ENCODE assay signal across 27 cellular contexts in the genomic region with DNA sequence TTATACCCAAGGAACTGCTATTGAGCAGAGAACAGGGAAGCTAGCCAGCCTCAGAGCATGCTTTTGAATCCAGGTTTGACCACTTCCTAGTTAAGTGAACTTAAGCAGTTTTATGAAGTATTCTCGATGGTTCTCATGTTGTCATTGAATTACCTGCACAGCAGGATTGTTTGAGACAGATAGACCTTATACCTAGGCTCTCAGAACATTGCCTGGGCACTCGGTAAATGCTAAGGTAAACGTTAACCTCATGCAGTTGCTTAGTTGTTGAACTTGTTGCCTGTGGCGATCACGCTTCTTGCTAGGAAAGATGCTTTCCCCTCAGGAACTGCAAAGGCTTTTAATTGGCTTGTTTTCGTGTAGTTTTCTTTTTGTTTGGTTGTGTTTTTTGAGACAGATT.
"Had no signal": no experiment of that assay in that cellular context is flagged by ENCODE, and none has a peak within 500 bp of the region (broad histone marks: within the 10 kb centered on the region; RNA-seq: fewer than 3 reads in every experiment).

No MANE protein-coding gene starts in this region.

- ATAC-seq: activated CD8-positive, alpha-beta memory T cell treated with anti-CD3 and anti-CD28 coated beads, Interleukin-2, amount 10 ng/mL, durations not matched to agents 7 days and 5 days; activated CD8-positive, alpha-beta T cell treated with anti-CD3 and anti-CD28 coated beads for 36 hours; effector memory CD8-positive, alpha-beta T cell; gastrocnemius medialis; left cardiac atrium; naive thymus-derived CD4-positive, alpha-beta T cell had no signal

- H3K4me1 Mint-ChIP-seq: activated CD4-positive, alpha-beta T cell treated with anti-CD3 and anti-CD28 coated beads, Interleukin-2, amount 10 ng/mL, durations not matched to agents 7 days and 5 days; activated CD8-positive, alpha-beta memory T cell treated with anti-CD3 and anti-CD28 coated beads, Interleukin-2, amount 10 ng/mL, durations not matched to agents 7 days and 5 days; activated naive CD4-positive, alpha-beta T cell treated with anti-CD3 and anti-CD28 coated beads, Interleukin-2, amount 10 ng/mL, durations not matched to agents 7 days and 5 days; naive thymus-derived CD4-positive, alpha-beta T cell had no signal

- DNase-seq: activated CD4-positive, alpha-beta T cell treated with anti-CD3 and anti-CD28 coated beads, Interleukin-2, amount 10 ng/mL, durations not matched to agents 7 days and 5 days; activated CD4-positive, CD25-positive, alpha-beta regulatory T cell treated with anti-CD3 and anti-CD28 coated beads, Interleukin-2, amount 50 U/mL, for 72 hours; activated CD8-positive, alpha-beta memory T cell treated with anti-CD3 and anti-CD28 coated beads, Interleukin-2, amount 10 ng/mL, durations not matched to agents 7 days and 5 days; activated CD8-positive, alpha-beta T cell treated with anti-CD3 and anti-CD28 coated beads for 36 hours; activated effector memory CD4-positive, alpha-beta T cell treated with anti-CD3 and anti-CD28 coated beads, Interleukin-2, amount 50 U/mL, for 16 hours; activated naive CD4-positive, alpha-beta T cell treated with anti-CD3 and anti-CD28 coated beads, Interleukin-2, amount 10 ng/mL, durations not matched to agents 7 days and 5 days; activated T-cell treated with anti-CD3 and anti-CD28 coated beads for 4 hours; amygdala; colonic mucosa; dorsolateral prefrontal cortex; effector memory CD8-positive, alpha-beta T cell; esophagus squamous epithelium; gastrocnemius medialis; hypothalamus; left cardiac atrium; naive thymus-derived CD4-positive, alpha-beta T cell; ovary; spleen; stimulated activated CD4-positive, alpha-beta T cell treated with anti-CD3 and anti-CD28 coated beads, Interleukin-4, amount 100 ng/mL, for 1 hour; stimulated activated naive CD4-positive, alpha-beta T cell had no signal

- H3K4me3 ChIP-seq: colonic mucosa, dorsolateral prefrontal cortex, esophagus squamous epithelium, gastrocnemius medialis, ovary, prostate gland, spleen, thoracic aorta had no signal

- FAIRE-seq: bronchial epithelial cell, islet of Langerhans had no signal

- H3K36me3 Mint-ChIP-seq: activated CD8-positive, alpha-beta memory T cell treated with anti-CD3 and anti-CD28 coated beads, Interleukin-2, amount 10 ng/mL, durations not matched to agents 7 days and 5 days; activated naive CD4-positive, alpha-beta T cell treated with anti-CD3 and anti-CD28 coated beads, Interleukin-2, amount 10 ng/mL, durations not matched to agents 7 days and 5 days; type B pancreatic cell had no signal

- H3K4me1 ChIP-seq: colonic mucosa, esophagus squamous epithelium, gastrocnemius medialis, prostate gland, spleen had no signal

- H3K27me3 ChIP-seq: colonic mucosa, dorsolateral prefrontal cortex, esophagus squamous epithelium, gastrocnemius medialis, ovary, spleen had no signal

- H3K9me3 Mint-ChIP-seq: activated CD4-positive, alpha-beta T cell treated with anti-CD3 and anti-CD28 coated beads, Interleukin-2, amount 10 ng/mL, durations not matched to agents 7 days and 5 days; activated CD8-positive, alpha-beta T cell treated with anti-CD3 and anti-CD28 coated beads for 36 hours; activated naive CD4-positive, alpha-beta T cell treated with anti-CD3 and anti-CD28 coated beads, Interleukin-2, amount 10 ng/mL, durations not matched to agents 7 days and 5 days; effector memory CD8-positive, alpha-beta T cell; type B pancreatic cell had no signal

- H3K27me3 Mint-ChIP-seq: activated CD8-positive, alpha-beta T cell treated with anti-CD3 and anti-CD28 coated beads for 36 hours; activated naive CD4-positive, alpha-beta T cell treated with anti-CD3 and anti-CD28 coated beads, Interleukin-2, amount 10 ng/mL, durations not matched to agents 7 days and 5 days; type B pancreatic cell had no signal

- H3K9me3 ChIP-seq: colonic mucosa, esophagus squamous epithelium, neutrophil, ovary, prostate gland, thoracic aorta had no signal

- H3K27ac Mint-ChIP-seq: activated CD4-positive, alpha-beta T cell treated with anti-CD3 and anti-CD28 coated beads, Interleukin-2, amount 10 ng/mL, durations not matched to agents 7 days and 5 days; activated CD8-positive, alpha-beta memory T cell treated with anti-CD3 and anti-CD28 coated beads, Interleukin-2, amount 10 ng/mL, durations not matched to agents 7 days and 5 days; activated CD8-positive, alpha-beta T cell treated with anti-CD3 and anti-CD28 coated beads for 36 hours; activated naive CD4-positive, alpha-beta T cell treated with anti-CD3 and anti-CD28 coated beads, Interleukin-2, amount 10 ng/mL, durations not matched to agents 7 days and 5 days; naive thymus-derived CD4-positive, alpha-beta T cell; type B pancreatic cell had no signal

- H3K27ac ChIP-seq: colonic mucosa, dorsolateral prefrontal cortex, esophagus squamous epithelium, gastrocnemius medialis, neutrophil, ovary, prostate gland, spleen, thoracic aorta, VCaP had no signal

- H3K36me3 ChIP-seq: colonic mucosa, esophagus squamous epithelium, gastrocnemius medialis, neutrophil, ovary, prostate gland, spleen, thoracic aorta had no signal

- H3K4me3 Mint-ChIP-seq: activated CD4-positive, alpha-beta T cell treated with anti-CD3 and anti-CD28 coated beads, Interleukin-2, amount 10 ng/mL, durations not matched to agents 7 days and 5 days; activated CD8-positive, alpha-beta memory T cell treated with anti-CD3 and anti-CD28 coated beads, Interleukin-2, amount 10 ng/mL, durations not matched to agents 7 days and 5 days; activated CD8-positive, alpha-beta T cell treated with anti-CD3 and anti-CD28 coated beads for 36 hours; activated naive CD4-positive, alpha-beta T cell treated with anti-CD3 and anti-CD28 coated beads, Interleukin-2, amount 10 ng/mL, durations not matched to agents 7 days and 5 days; effector memory CD8-positive, alpha-beta T cell; naive thymus-derived CD4-positive, alpha-beta T cell; type B pancreatic cell had no signal
